In the genomic region with DNA sequence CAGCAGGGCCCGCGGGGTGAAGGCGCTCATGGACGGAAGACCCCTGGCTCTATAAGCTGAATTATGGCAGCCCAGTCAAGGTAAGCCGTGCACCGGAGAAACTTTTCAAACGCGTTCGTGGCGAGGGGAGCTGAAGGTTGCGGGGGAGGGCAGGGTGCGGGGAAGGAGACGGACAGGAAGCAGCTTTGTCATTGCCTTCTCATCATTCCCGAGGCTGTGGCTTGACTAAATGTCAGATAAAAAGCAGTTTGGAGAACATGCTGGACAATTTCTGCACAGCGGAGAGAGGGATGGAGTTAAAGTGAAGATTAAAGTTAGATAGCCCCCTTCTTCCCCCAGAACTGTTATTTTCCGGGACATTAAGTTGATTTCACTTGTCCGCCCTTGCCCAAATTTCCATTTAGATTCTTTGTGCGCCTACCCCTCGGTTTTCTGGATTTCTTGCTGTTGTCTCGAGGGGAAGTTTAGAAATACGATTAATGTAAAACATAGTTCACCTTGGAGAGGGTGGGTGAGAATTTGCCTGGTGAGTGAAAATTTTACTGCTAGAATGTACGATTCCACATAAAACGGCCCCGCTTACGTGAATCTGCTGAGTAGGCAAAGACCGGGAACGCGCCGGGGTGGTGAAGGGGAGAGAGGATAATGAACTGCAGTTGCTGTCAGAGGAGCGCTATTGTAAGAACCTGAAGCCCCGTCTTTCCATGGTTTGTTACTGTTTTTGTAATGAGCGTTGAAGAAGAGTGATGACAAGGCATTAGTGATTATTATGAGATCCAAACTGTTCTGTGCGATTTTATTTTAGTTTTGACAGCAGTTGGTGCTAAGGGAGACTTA, we compare ENCODE assay signal across 8 cellular contexts.
DNase-seq lines count a peak whose midpoint lies in the region; ATAC-seq and TF ChIP-seq lines count a peak whose summit lies in the region.

No MANE protein-coding gene starts in this region.

- TF ChIP-seq CTCF in AG04449 (IDR thresholded peaks at IDR 0.05; ENCODE audit: insufficient read depth, low read length, missing control alignments) = no peak
- TF ChIP-seq CTCF in HCT116 (IDR thresholded peaks at IDR 0.05 in 2 of 3, conservative IDR thresholded peaks at IDR 0.05 in 1 of 3; ENCODE audit: borderline replicate concordance in 1 of 3, insufficient read depth in 1 of 3, low read depth in 2 of 3, low read length in 2 of 3) = no peak
- no peak for TF ChIP-seq CTCF in foreskin keratinocyte (conservative IDR thresholded peaks at IDR 0.05)
- no peak for TF ChIP-seq CTCF in neutrophil (IDR thresholded peaks at IDR 0.05)
- TF ChIP-seq CTCF in upper lobe of right lung (IDR thresholded peaks at IDR 0.05) = no peak

- H3K9me3 ChIP-seq in HCT116 (ENCODE audit: control insufficient read depth in 1 of 2, insufficient read depth in 1 of 2, low read depth in 1 of 2, low read length in 2 of 2) (no peaks in the 10 kb centered on the region), neutrophil (no peaks in the 10 kb centered on the region), upper lobe of right lung (no peaks in the 10 kb centered on the region)

- H3K4me2 ChIP-seq in HCT116 (ENCODE audit: low read length) = peak overlapping the region; percentile 76

- H3K36me3 Mint-ChIP-seq in activated naive CD4-positive, alpha-beta T cell treated with anti-CD3 and anti-CD28 coated beads for 36 hours (ENCODE audit: low read depth) = peaks cover 2% of the 10 kb centered on the region

- TF ChIP-seq POLR2A in HCT116 (IDR thresholded peaks at IDR 0.05; ENCODE audit: borderline replicate concordance, extremely low read depth, insufficient read depth, insufficient read length) = no peak

- CTCF ChIA-PET in AG04449 (lab: Yijun Ruan, JAX) (interaction anchor here (0.9 to 3.5 kb wide), 4 partner anchors 72 to 88 kb away, joined by 3 to 14 read pairs (median 6); no protein-coding TSS in a partner anchor), HCT116 (lab: Charles Lee) (no interaction called here)
- CTCF ChIA-PET in activated naive CD4-positive, alpha-beta T cell treated with anti-CD3 and anti-CD28 coated beads for 36 hours (lab: Charles Lee) = interaction anchor here (0.5 to 4.1 kb wide), 8 partner anchors 22 to 86 kb away, joined by 3 to 11 read pairs (median 5); partner anchors contain the start of gene AFF1

- TF ChIP-seq RAD21 in HCT116 (IDR thresholded peaks at IDR 0.05; ENCODE audit: low read depth) = no peak

- H3K79me2 ChIP-seq in HCT116 (ENCODE audit: insufficient read depth, low read length) = peaks cover 51% of the 10 kb centered on the region

- H3K4me1 Mint-ChIP-seq in activated naive CD4-positive, alpha-beta T cell treated with anti-CD3 and anti-CD28 coated beads for 36 hours (ENCODE audit: low read depth) = peaks cover 56% of the 10 kb centered on the region

- H3K27ac ChIP-seq in HCT116 (ENCODE audit: low read depth, low read length) = peak overlapping the region; percentile 90
- peak overlapping the region; percentile 93 for H3K27ac ChIP-seq in foreskin keratinocyte
- peak overlapping the region; percentile 94 for H3K27ac ChIP-seq in neutrophil
- H3K27ac ChIP-seq in upper lobe of right lung = peak overlapping the region; percentile 98

- no peak; the same call in 1 of the 2 replicates for ATAC-seq in HCT116
- peak; percentile 18 for ATAC-seq in foreskin keratinocyte
- peak; percentile 17 for ATAC-seq in upper lobe of right lung
- no peak for ATAC-seq in GM18858 (IDR thresholded peaks at IDR 0.05; ENCODE audit: unreplicated experiment)

- no peaks in the 10 kb centered on the region for H3K36me3 ChIP-seq in HCT116 (ENCODE audit: control insufficient read depth in 1 of 2, insufficient read depth in 2 of 2, low read length in 2 of 2)
- H3K36me3 ChIP-seq in neutrophil = no peaks in the 10 kb centered on the region
- no peaks in the 10 kb centered on the region for H3K36me3 ChIP-seq in upper lobe of right lung

- intact Hi-C loops in HCT116 (cut with micrococcal nuclease) = loop anchor here (1.0 to 2.0 kb wide), 2 partner anchors 68 to 85 kb away; no protein-coding TSS in a partner anchor
- intact Hi-C loops in activated naive CD4-positive, alpha-beta T cell treated with anti-CD3 and anti-CD28 coated beads for 36 hours (cut with micrococcal nuclease) = loop anchor here (2.0 to 5.0 kb wide), 4 partner anchors 415 to 1585 kb away; partner anchors contain the start of genes HERC3, NUDT9 and PPM1K
- intact Hi-C loops in upper lobe of right lung (cut with DNase I) = loop anchor here (10.0 kb wide), 2 partner anchors 73 to 77 kb away; partner anchors contain the start of gene AFF1

- H3K27me3 ChIP-seq in HCT116 (ENCODE audit: insufficient read depth, low read length) (no peaks in the 10 kb centered on the region), foreskin keratinocyte (no peaks in the 10 kb centered on the region), neutrophil (no peaks in the 10 kb centered on the region), upper lobe of right lung (no peaks in the 10 kb centered on the region)

- H3K9me3 Mint-ChIP-seq in activated naive CD4-positive, alpha-beta T cell treated with anti-CD3 and anti-CD28 coated beads for 36 hours = no peaks in the 10 kb centered on the region

- peak overlapping the region; percentile 89 for H3K4me3 Mint-ChIP-seq in activated naive CD4-positive, alpha-beta T cell treated with anti-CD3 and anti-CD28 coated beads for 36 hours

- BruUV-seq in HCT116 (replicated peaks; lab: Mats Ljungman, UMichigan) = TSS peak; percentile 51

- peak overlapping the region; percentile 87 for H3K9ac ChIP-seq in HCT116 (ENCODE audit: low read length)

- POLR2A ChIA-PET in AG04449 (lab: Yijun Ruan, JAX) = interaction anchor here (0.6 to 3.0 kb wide), 5 partner anchors 40 to 252 kb away, joined by 3 to 27 read pairs (median 3); partner anchors contain the start of gene AFF1
- POLR2A ChIA-PET in HCT116 (lab: Charles Lee) = interaction anchor here (1.3 kb wide), 1 partner anchor 73 kb away, joined by 4 read pairs; the partner anchor contains the start of gene AFF1

- H3K27me3 Mint-ChIP-seq in activated naive CD4-positive, alpha-beta T cell treated with anti-CD3 and anti-CD28 coated beads for 36 hours (ENCODE audit: low read depth) = no peaks in the 10 kb centered on the region

- peak overlapping the region; percentile 79 for H3K4me3 ChIP-seq in AG04449 (ENCODE audit: low read depth, low read length)
- peak overlapping the region; percentile 63 to 94 for H3K4me3 ChIP-seq in HCT116 (replicated peaks in 1 of 2; ENCODE audit: low read depth in 1 of 2, low read length in 2 of 2)
- peak overlapping the region; percentile 83 to 96 for H3K4me3 ChIP-seq in neutrophil (ENCODE audit: low read depth in 1 of 2, low read length in 1 of 2)
- peak overlapping the region; percentile 83 for H3K4me3 ChIP-seq in upper lobe of right lung

- H2AFZ ChIP-seq in HCT116 (ENCODE audit: low read depth, low read length, poor library complexity, severe bottlenecking) = peak overlapping the region; percentile 18

- H3K27ac Mint-ChIP-seq in activated naive CD4-positive, alpha-beta T cell treated with anti-CD3 and anti-CD28 coated beads for 36 hours = peak overlapping the region; percentile 96

- no peaks in the 10 kb centered on the region for H4K20me1 ChIP-seq in HCT116 (ENCODE audit: insufficient read depth)

- no peaks in the 10 kb centered on the region for H3K9me2 ChIP-seq in HCT116 (ENCODE audit: insufficient read depth)

- RAD21 ChIA-PET in HCT116 (lab: Charles Lee; ENCODE audit: low non-redundant PET in 1 of 2, low total read pairs in 2 of 2, uncharacterized antibody in 2 of 2, unreplicated experiment in 2 of 2) = interaction anchor here in 1 of 2 experiments (1.5 kb wide), 1 partner anchor 85 kb away, joined by 5 read pairs; no protein-coding TSS in a partner anchor

- H3K4me1 ChIP-seq in HCT116 (ENCODE audit: control insufficient read depth in 1 of 2, insufficient read depth in 2 of 2, low read length in 2 of 2) (peaks cover 23 to 40% of the 10 kb centered on the region in 2 experiments), foreskin keratinocyte (peaks cover 32% of the 10 kb centered on the region), neutrophil (ENCODE audit: control insufficient read depth in 1 of 2, insufficient read depth in 1 of 2, low read depth in 1 of 2, low read length in 1 of 2) (peaks cover 63 to 65% of the 10 kb centered on the region in 2 experiments), upper lobe of right lung (peaks cover 49% of the 10 kb centered on the region)

- DNase-seq in AG04449 (ENCODE audit: low read depth, low spot score) = no peak
- DNase-seq in HCT116 (ENCODE audit: low read depth, low spot score) = no peak
- peak; percentile 88 for DNase-seq in OCI-M1 (lab: John Stamatoyannopoulos, UW)
- DNase-seq in activated naive CD4-positive, alpha-beta T cell treated with anti-CD3 and anti-CD28 coated beads for 36 hours = peak; percentile 66
- no peak for DNase-seq in foreskin keratinocyte
- peak; percentile 72 for DNase-seq in upper lobe of right lung

TF ChIP-seq in HCT116, 20 proteins besides CTCF, POLR2A, EP300 and RAD21:
- TF ChIP-seq EGR1 (IDR thresholded peaks at IDR 0.05; ENCODE audit: low read depth) (0 out of 2 replicates have a peak, but pooled peaks have one; percentile 60), SIN3A (IDR thresholded peaks at IDR 0.05; ENCODE audit: low read depth) (peak; percentile 4; the same call in 1 of the 2 replicates), ZFX (IDR thresholded peaks at IDR 0.05) (no peak)

Comparison
In these comparisons a context has a peak if more than half of its experiments do, and no peak if none do; other contexts are left out.
1. DNase-seq: peak in OCI-M1 (single experiment), activated naive CD4-positive, alpha-beta T cell treated with anti-CD3 and anti-CD28 coated beads for 36 hours (single experiment) and upper lobe of right lung (single experiment); none in AG04449 (single experiment), HCT116 (single experiment) and foreskin keratinocyte (0 of 2).
2. ATAC-seq: peak in foreskin keratinocyte (single experiment) and upper lobe of right lung (single experiment); none in HCT116 (single experiment) and GM18858 (single experiment).
3. Peak in every context shown above with its lines, with median percentiles within 50 percentile points of each other: H3K4me3 ChIP-seq and H3K27ac ChIP-seq.